ENCODE assay signal across 10 cellular contexts in genomic region chr14:78530078-78530477, GRCh38.
DNase-seq lines count a peak whose midpoint lies in the region; ATAC-seq and TF ChIP-seq lines count a peak whose summit lies in the region.
"Had no signal": no experiment of that assay in that cellular context is flagged by ENCODE, and none has a peak within 500 bp of the region (broad histone marks: within the 10 kb centered on the region; RNA-seq: fewer than 3 reads in every experiment).

No MANE protein-coding gene starts in this region.

- no peaks in the 10 kb centered on the region for H3K9me3 ChIP-seq in NT2/D1 (ENCODE audit: insufficient read depth, low read length)
- H3K9me3 ChIP-seq in smooth muscle cell (replicated peaks; ENCODE audit: low read depth), result no peaks in the 10 kb centered on the region
- H3K9me3 ChIP-seq: SJSA1 had no signal

- H3F3A ChIP-seq in smooth muscle cell (ENCODE audit: low read depth), result no peaks in the 10 kb centered on the region

- no peak overlapping the region for H3K27ac ChIP-seq in smooth muscle cell (ENCODE audit: low read depth)
- H3K27ac ChIP-seq: SJSA1 had no signal

- H3K9ac ChIP-seq in NT2/D1 (ENCODE audit: insufficient read length, low read depth) (no peak overlapping the region), smooth muscle cell (ENCODE audit: low read depth) (no peak overlapping the region)

- H2AFZ ChIP-seq in smooth muscle cell (ENCODE audit: low read depth), result no peak overlapping the region

- TF ChIP-seq CTCF in smooth muscle cell (IDR thresholded peaks at IDR 0.05; ENCODE audit: borderline replicate concordance, insufficient read depth, poor library complexity, severe bottlenecking), result no peak

- H3K4me3 ChIP-seq in NT2/D1 (ENCODE audit: insufficient read length, low read depth) (no peak overlapping the region), smooth muscle cell (no peak overlapping the region)
- H3K4me3 ChIP-seq: SJSA1 had no signal

- WGBS in smooth muscle cell (ENCODE audit: low lambda C conversion rate), result 15% methylated on average over 2 of the region's 2 CpGs

- H3K27me3 ChIP-seq in NT2/D1 (ENCODE audit: insufficient read depth, insufficient read length), result no peaks in the 10 kb centered on the region
- no peaks in the 10 kb centered on the region for H3K27me3 ChIP-seq in smooth muscle cell (ENCODE audit: low read depth)
- H3K27me3 ChIP-seq: SJSA1 had no signal

- no peak for ATAC-seq in GM19455 (IDR thresholded peaks at IDR 0.05; ENCODE audit: unreplicated experiment)
- ATAC-seq: natural killer cell had no signal

- H3K36me3 ChIP-seq in NT2/D1 (ENCODE audit: insufficient read depth, insufficient read length, low read length) (no peaks in the 10 kb centered on the region), smooth muscle cell (ENCODE audit: low read depth) (no peaks in the 10 kb centered on the region)
- H3K36me3 ChIP-seq: SJSA1 had no signal

- no peaks in the 10 kb centered on the region for H3K4me1 ChIP-seq in NT2/D1 (ENCODE audit: insufficient read depth, insufficient read length)
- H3K4me1 ChIP-seq in smooth muscle cell (ENCODE audit: low read depth), result peaks cover 5% of the 10 kb centered on the region
- H3K4me1 ChIP-seq: SJSA1 had no signal

- no peaks in the 10 kb centered on the region for H3K79me2 ChIP-seq in smooth muscle cell (ENCODE audit: low read depth)

- peak; percentile 14 for DNase-seq in activated CD4-positive, alpha-beta T cell treated with anti-CD3 and anti-CD28 coated beads for 48 hours
- DNase-seq in activated CD4-positive, alpha-beta T cell treated with anti-CD3 and anti-CD28 coated beads for 4 hours, result no peak
- DNase-seq in NT2/D1 (ENCODE audit: low read depth, low spot score) (peak; percentile 50), ecto neural progenitor cell (ENCODE audit: low spot score) (peak; percentile 66), renal cortical epithelial cell (ENCODE audit: low read depth) (peak; percentile 26), hypothalamus (lab: John Stamatoyannopoulos, UW) (no peak), smooth muscle cell (lab: John Stamatoyannopoulos, UW; ENCODE audit: unreplicated experiment) (no peak)
- DNase-seq: natural killer cell had no signal

- H4K20me1 ChIP-seq in smooth muscle cell (ENCODE audit: low read depth), result no peaks in the 10 kb centered on the region

- no peak overlapping the region for H3K4me2 ChIP-seq in smooth muscle cell

Comparison
In these comparisons a context has a peak if more than half of its experiments do, and no peak if none do; other contexts are left out.
1. DNase-seq: peak in activated CD4-positive, alpha-beta T cell treated with anti-CD3 and anti-CD28 coated beads for 48 hours (single experiment), NT2/D1 (single experiment), ecto neural progenitor cell (single experiment) and renal cortical epithelial cell (single experiment); none in activated CD4-positive, alpha-beta T cell treated with anti-CD3 and anti-CD28 coated beads for 4 hours (0 of 2), hypothalamus (0 of 51) and smooth muscle cell (single experiment).